17 cellular contexts compared by ENCODE assay signal in genomic region chr10:114367676-114368391, GRCh38. TPM values are rescaled to one million over a fixed set of nuclear protein-coding genes. Genes with fewer than 3 reads are reported as not detected.
A peak's percentile ranks its signal among the peaks of the same experiment; 100 is the strongest.
DNase-seq lines count a peak whose midpoint lies in the region; ATAC-seq and TF ChIP-seq lines count a peak whose summit lies in the region.
"Had no signal": no experiment of that assay in that cellular context is flagged by ENCODE, and none has a peak within 500 bp of the region (broad histone marks: within the 10 kb centered on the region; RNA-seq: fewer than 3 reads in every experiment).

No MANE protein-coding gene starts in this region.

- TF ChIP-seq POLR2A in tibial nerve (IDR thresholded peaks at IDR 0.05) = no peak

- H3K36me3 Mint-ChIP-seq in nephron progenitor cell (ENCODE audit: low read depth) = peaks cover 21% of the 10 kb centered on the region
- H3K36me3 Mint-ChIP-seq: activated naive CD8-positive, alpha-beta T cell treated with anti-CD3 and anti-CD28 coated beads for 36 hours had no signal

- no peaks in the 10 kb centered on the region for H3K9me3 ChIP-seq in tibial nerve

- peak overlapping the region; percentile 96 for H3K27ac Mint-ChIP-seq in nephron progenitor cell
- H3K27ac Mint-ChIP-seq: activated naive CD8-positive, alpha-beta T cell treated with anti-CD3 and anti-CD28 coated beads for 36 hours; CD4-positive, alpha-beta T cell; GM23338; stimulated activated naive CD8-positive, alpha-beta T cell treated with anti-CD3 and anti-CD28 coated beads, Interleukin-15, Interleukin-2, amounts not matched to agents 100 ng/mL and 50 ng/mL, for 24 hours had no signal

- peak overlapping the region; percentile 11 to 82 (median 70) for H3K27ac ChIP-seq in tibial nerve

- H3K4me1 Mint-ChIP-seq in nephron progenitor cell = peaks cover 73% of the 10 kb centered on the region
- H3K4me1 Mint-ChIP-seq: activated naive CD8-positive, alpha-beta T cell treated with anti-CD3 and anti-CD28 coated beads for 36 hours; GM23338 had no signal

- TF ChIP-seq CTCF in epithelial cell of esophagus (IDR thresholded peaks at IDR 0.05; ENCODE audit: insufficient read depth, low read depth, low read length, missing control alignments) (no peak), nephron progenitor cell (IDR thresholded peaks at IDR 0.05) (no peak), tibial nerve (IDR thresholded peaks at IDR 0.05) (no peak)

- DNase-seq in NCI-H460 (ENCODE audit: extremely low read depth, low read depth) = peak; percentile 18
- peak; percentile 20 for DNase-seq in epithelial cell of esophagus (ENCODE audit: low read depth)
- no peak for DNase-seq in nephron progenitor cell
- no peak for DNase-seq in tibial nerve (ENCODE audit: low spot score in 2 of 2)
- DNase-seq in AG08396 (ENCODE audit: low spot score) = no peak
- DNase-seq in stimulated activated CD4-positive, alpha-beta T cell treated with anti-CD3 and anti-CD28 coated beads, Interleukin-2, amount 100 ng/mL, for 48 hours = no peak
- no peak for DNase-seq in activated T-cell treated with anti-CD3 and anti-CD28 coated beads for 4 hours
- DNase-seq: activated CD8-positive, alpha-beta memory T cell treated with anti-CD3 and anti-CD28 coated beads, Interleukin-2, amount 50 U/mL, for 48 hours; activated naive CD8-positive, alpha-beta T cell treated with anti-CD3 and anti-CD28 coated beads for 36 hours; CD4-positive, alpha-beta T cell; GDM1; MM.1S; NCI-H2081 treated with DMSO at 0.1 percent for 48 hours; right cardiac atrium had no signal

- no peak for ATAC-seq in GM21367 (IDR thresholded peaks at IDR 0.05; ENCODE audit: unreplicated experiment)
- ATAC-seq: GM23338 had no signal

- H3K4me1 ChIP-seq in tibial nerve = peaks cover 0 to 64% (median 38%) of the 10 kb centered on the region in 4 donors

- H3K36me3 ChIP-seq in tibial nerve = peaks cover 0 to 11% (median 0%) of the 10 kb centered on the region in 3 donors

- H3K9me3 Mint-ChIP-seq in nephron progenitor cell = peaks cover 26% of the 10 kb centered on the region
- H3K9me3 Mint-ChIP-seq: activated naive CD8-positive, alpha-beta T cell treated with anti-CD3 and anti-CD28 coated beads for 36 hours; CD4-positive, alpha-beta T cell; GM23338; stimulated activated naive CD8-positive, alpha-beta T cell treated with anti-CD3 and anti-CD28 coated beads, Interleukin-15, Interleukin-2, amounts not matched to agents 100 ng/mL and 50 ng/mL, for 24 hours had no signal

- H3K27me3 Mint-ChIP-seq in nephron progenitor cell (ENCODE audit: low read depth, poor library complexity) = peaks cover 2% of the 10 kb centered on the region
- H3K27me3 Mint-ChIP-seq: activated naive CD8-positive, alpha-beta T cell treated with anti-CD3 and anti-CD28 coated beads for 36 hours; CD4-positive, alpha-beta T cell; stimulated activated naive CD8-positive, alpha-beta T cell treated with anti-CD3 and anti-CD28 coated beads, Interleukin-15, Interleukin-2, amounts not matched to agents 100 ng/mL and 50 ng/mL, for 24 hours had no signal

- 57 to 60% methylated on average over 9 of the region's 9 CpGs for WGBS in tibial nerve, 2 donors

- TF ChIP-seq EP300 in tibial nerve (IDR thresholded peaks at IDR 0.05) = no peak

- peak overlapping the region; percentile 43 for H3K4me3 Mint-ChIP-seq in nephron progenitor cell
- H3K4me3 Mint-ChIP-seq: activated naive CD8-positive, alpha-beta T cell treated with anti-CD3 and anti-CD28 coated beads for 36 hours; CD4-positive, alpha-beta T cell; GM23338; stimulated activated naive CD8-positive, alpha-beta T cell treated with anti-CD3 and anti-CD28 coated beads, Interleukin-15, Interleukin-2, amounts not matched to agents 100 ng/mL and 50 ng/mL, for 24 hours had no signal

- H3K4me3 ChIP-seq in epithelial cell of esophagus (ENCODE audit: low read length) (no peak overlapping the region), tibial nerve (no peak overlapping the region)
- H3K4me3 ChIP-seq: GM23338 had no signal

- no peaks in the 10 kb centered on the region for H3K27me3 ChIP-seq in tibial nerve

RNA-seq across cellular contexts. Expression of gene AFAP1L2, which starts 36.5 kb away (rescaled TPM):
- total RNA-seq in NCI-H460 (2014; rRNA removed; shearing (Covaris generic)) = 0.06 TPM in 1 of 2 replicates, not detected in the other
- polyA plus RNA-seq in NCI-H460 (2014; cell fraction: nucleus; rRNA removed) = 0.04 and 0.19 TPM in 2 replicates
- 100 to 1,000 TPM in 3 of 4 donors, 10 to 100 TPM in 1; 96.3 to 176 (median 127) TPM for total RNA-seq in tibial nerve

Comparison
In these comparisons a context has a peak if more than half of its experiments do, and no peak if none do; other contexts are left out.
1. DNase-seq: peak in NCI-H460 (single experiment) and epithelial cell of esophagus (single experiment); none in nephron progenitor cell (single experiment), tibial nerve (0 of 2), AG08396 (single experiment), stimulated activated CD4-positive, alpha-beta T cell treated with anti-CD3 and anti-CD28 coated beads, Interleukin-2, amount 100 ng/mL, for 48 hours (0 of 2) and activated T-cell treated with anti-CD3 and anti-CD28 coated beads for 4 hours (single experiment).
2. RNA of gene AFAP1L2, which starts 36.5 kb away (total RNA-seq): 96.3 to 176 TPM in tibial nerve; 0.06 TPM in NCI-H460; every median in the first group is over 10 times any median in the second.